Comparison of ENCODE assay signal across 8 cellular contexts in genomic region chrX:119235872-119236598, GRCh38. TPM values are rescaled to one million over a fixed set of nuclear protein-coding genes. Genes with fewer than 3 reads are reported as not detected.
DNase-seq lines count a peak whose midpoint lies in the region; ATAC-seq and TF ChIP-seq lines count a peak whose summit lies in the region.

Gene PGRMC1, plus strand, starts transcription at chrX:119236285. Its CDS starts 79 bp downstream, at chrX:119236364.

- no peaks in the 10 kb centered on the region for H3K36me3 ChIP-seq in GM23338 (ENCODE audit: insufficient read depth)

- DNase-seq in ELF-1 (ENCODE audit: low read depth, low spot score) (peak; percentile 93), GM23338 (ENCODE audit: low spot score) (peak; percentile 87), LHCN-M2 (ENCODE audit: low read depth) (peak; percentile 69), SK-N-DZ (ENCODE audit: low spot score) (peak; percentile 70), germinal center (ENCODE audit: low spot score) (peak; percentile 87), nucleus accumbens (lab: John Stamatoyannopoulos, UW) (peak; percentile 3 to 87 (median 66)), superior temporal gyrus (ENCODE audit: extremely low spot score) (peak; percentile 79)
- peak; percentile 81 for DNase-seq in activated naive CD4-positive, alpha-beta T cell treated with anti-CD3 and anti-CD28 coated beads for 36 hours

- H3K27me3 ChIP-seq in GM23338 (ENCODE audit: insufficient read depth) = no peaks in the 10 kb centered on the region

- no peaks in the 10 kb centered on the region for H3K9me3 Mint-ChIP-seq in GM23338
- H3K9me3 Mint-ChIP-seq in activated naive CD4-positive, alpha-beta T cell treated with anti-CD3 and anti-CD28 coated beads for 36 hours = no peaks in the 10 kb centered on the region

- H3K4me2 ChIP-seq in GM23338 = peak within 1 kb of the TSS; percentile 89

- CTCF ChIA-PET in activated naive CD4-positive, alpha-beta T cell treated with anti-CD3 and anti-CD28 coated beads for 36 hours (lab: Charles Lee) = interaction anchor here (0.6 kb wide), 1 partner anchor 251 kb away, joined by 4 read pairs; no protein-coding TSS in a partner anchor

- peaks cover 48% of the 10 kb centered on the region for H3K79me2 ChIP-seq in GM23338 (replicated peaks; ENCODE audit: insufficient read depth)

- intact Hi-C loops in activated naive CD4-positive, alpha-beta T cell treated with anti-CD3 and anti-CD28 coated beads for 36 hours (cut with micrococcal nuclease) = loop anchor here (1.0 to 10.0 kb wide), 8 partner anchors 31 to 1319 kb away; partner anchors contain the start of genes NDUFA1, RNF113A, SLC25A5 and UBE2A

- H3K4me1 ChIP-seq in GM23338 (ENCODE audit: insufficient read depth) = peaks cover 28% of the 10 kb centered on the region

- peak within 1 kb of the TSS; percentile 94 for H3K4me3 Mint-ChIP-seq in GM23338
- H3K4me3 Mint-ChIP-seq in activated naive CD4-positive, alpha-beta T cell treated with anti-CD3 and anti-CD28 coated beads for 36 hours = peak within 1 kb of the TSS; percentile 86

- H4K20me1 ChIP-seq in GM23338 (replicated peaks; ENCODE audit: insufficient read depth) = peaks cover 9% of the 10 kb centered on the region; the same call in 1 of the 2 replicates

- peaks cover 36% of the 10 kb centered on the region for H3K4me1 Mint-ChIP-seq in GM23338
- H3K4me1 Mint-ChIP-seq in activated naive CD4-positive, alpha-beta T cell treated with anti-CD3 and anti-CD28 coated beads for 36 hours (ENCODE audit: low read depth) = peaks cover 30% of the 10 kb centered on the region

- H3K27me3 Mint-ChIP-seq in GM23338 (ENCODE audit: insufficient read depth, low read depth, poor library complexity) = peaks cover 11% of the 10 kb centered on the region
- H3K27me3 Mint-ChIP-seq in activated naive CD4-positive, alpha-beta T cell treated with anti-CD3 and anti-CD28 coated beads for 36 hours (ENCODE audit: low read depth) = no peaks in the 10 kb centered on the region

- peak within 1 kb of the TSS; percentile 96 for H3K27ac ChIP-seq in GM23338 (ENCODE audit: low read depth)

- peak within 1 kb of the TSS; percentile 77 for H3K4me3 ChIP-seq in GM23338

- no peak for TF ChIP-seq CTCF in GM23338 (conservative IDR thresholded peaks at IDR 0.05; ENCODE audit: low read depth in 2 of 2)

- H3K27ac Mint-ChIP-seq in GM23338 = peak within 1 kb of the TSS; percentile 97
- H3K27ac Mint-ChIP-seq in activated naive CD4-positive, alpha-beta T cell treated with anti-CD3 and anti-CD28 coated beads for 36 hours = peak within 1 kb of the TSS; percentile 71

- 0 out of 2 replicates have a peak, but pooled peaks cover 3% of the 10 kb centered on the region for H3F3A ChIP-seq in GM23338 (replicated peaks; ENCODE audit: low read depth)

- no peaks in the 10 kb centered on the region for H3K9me2 ChIP-seq in GM23338 (ENCODE audit: insufficient read depth)

- peaks cover 20% of the 10 kb centered on the region; the same call in 2 of the 3 replicates for H3K36me3 Mint-ChIP-seq in GM23338 (ENCODE audit: low read depth)
- H3K36me3 Mint-ChIP-seq in activated naive CD4-positive, alpha-beta T cell treated with anti-CD3 and anti-CD28 coated beads for 36 hours (ENCODE audit: low read depth) = peaks cover 2% of the 10 kb centered on the region

- peak; percentile 84 for ATAC-seq in GM23338

- no peak within 1 kb of the TSS for H2AFZ ChIP-seq in GM23338

TF ChIP-seq in GM23338, 12 proteins besides CTCF, POLR2A, EP300 and RAD21:
- peak; percentile 88 for TF ChIP-seq POLR2AphosphoS5 (IDR thresholded peaks at IDR 0.05; ENCODE audit: low read depth)
- no peak for TF ChIP-seq ZNF331 (CRISPR knock-in tag; IDR thresholded peaks at IDR 0.05; ENCODE audit: low read depth)
- 0 out of 2 replicates have a peak, but pooled peaks have one; percentile 47 for TF ChIP-seq CREB1 (CRISPR knock-in tag; IDR thresholded peaks at IDR 0.05; ENCODE audit: low read depth)
- TF ChIP-seq STAT1 (IDR thresholded peaks at IDR 0.05; ENCODE audit: unreplicated experiment) = no peak

RNA-seq across cellular contexts. Expression of gene PGRMC1, which starts in this region (rescaled TPM):
- 370 and 380 TPM in 2 replicates for total RNA-seq in GM23338 (2014; rRNA removed; shearing (Covaris generic))
- 219 and 235 TPM in 2 replicates for polyA plus RNA-seq in GM23338 (2016; fragmentation: Nextera tagmentation; extraction: Ambion mirVana)
- total RNA-seq in LHCN-M2 (2014; rRNA removed) = 174 and 186 TPM in 2 replicates
- 66.5 TPM for polyA plus RNA-seq in LHCN-M2 (2012)
- polyA plus RNA-seq in SK-N-DZ (2014; cell fraction: cytosol; rRNA removed) = 168 TPM in 2 replicates
- 66.1 and 71.1 TPM in 2 replicates for polyA plus RNA-seq in SK-N-DZ (2014; cell fraction: nucleus; rRNA removed)
- total RNA-seq in activated naive CD4-positive, alpha-beta T cell treated with anti-CD3 and anti-CD28 coated beads for 36 hours = 10 to 100 TPM; 26.3 to 27.0 TPM

Comparison
In these comparisons a context has a peak if more than half of its experiments do, and no peak if none do; other contexts are left out.
1. Peak in every context shown above with its lines: DNase-seq, ATAC-seq, H3K4me3 ChIP-seq and H3K27ac ChIP-seq.